8 cellular contexts compared by ENCODE assay signal in the genomic region with DNA sequence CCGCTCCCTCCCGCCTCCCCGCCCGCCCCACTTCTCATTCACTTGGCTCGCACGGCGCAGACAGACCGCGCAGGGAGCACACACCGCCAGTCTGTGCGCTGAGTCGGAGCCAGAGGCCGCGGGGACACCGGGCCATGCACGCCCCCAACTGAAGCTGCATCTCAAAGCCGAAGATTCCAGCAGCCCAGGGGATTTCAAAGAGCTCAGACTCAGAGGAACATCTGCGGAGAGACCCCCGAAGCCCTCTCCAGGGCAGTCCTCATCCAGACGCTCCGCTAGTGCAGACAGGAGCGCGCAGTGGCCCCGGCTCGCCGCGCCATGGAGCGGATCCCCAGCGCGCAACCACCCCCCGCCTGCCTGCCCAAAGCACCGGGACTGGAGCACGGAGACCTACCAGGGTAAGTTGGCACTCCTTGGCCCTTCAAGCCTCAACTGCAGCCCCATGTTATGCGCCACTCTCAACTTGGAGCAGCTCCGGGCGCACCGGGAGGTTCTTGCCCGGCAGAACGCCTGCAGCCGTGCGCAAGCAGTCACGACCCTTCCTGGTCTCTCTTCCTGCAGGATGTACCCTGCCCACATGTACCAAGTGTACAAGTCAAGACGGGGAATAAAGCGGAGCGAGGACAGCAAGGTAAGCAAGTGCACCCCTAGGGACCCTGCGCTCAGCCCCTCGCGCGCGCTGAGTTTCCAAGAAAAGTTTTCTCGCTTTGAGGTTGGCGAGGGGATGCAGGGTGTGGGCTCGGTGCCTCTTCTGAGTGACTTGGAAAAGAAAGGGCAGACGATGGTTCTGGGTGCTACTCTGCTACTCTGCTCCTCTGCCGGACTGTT. TPM values are rescaled to one million over a fixed set of nuclear protein-coding genes. Genes with fewer than 3 reads are reported as not detected.
DNase-seq lines count a peak whose midpoint lies in the region; ATAC-seq, FAIRE-seq and TF ChIP-seq lines count a peak whose summit lies in the region.

A gene (plus strand): TSS at position 37 of the 828 bp plus-strand sequence. CDS start 282 bp downstream, at position 319.

- no peak for TF ChIP-seq RAD21 in A549 (conservative IDR thresholded peaks at IDR 0.05 in 1 of 2, IDR thresholded peaks at IDR 0.05 in 1 of 2)

- peak within 1 kb of the TSS; percentile 96 to 98 for H3K27ac ChIP-seq in A549

- no peak for DNase-seq in A549 (ENCODE audit: low read depth in 1 of 2, low spot score in 1 of 2)
- peak; percentile 68 for DNase-seq in activated B cell treated with CpG ODN at 0.5 μM for 24 hours
- DNase-seq in fibroblast of pulmonary artery (ENCODE audit: low read depth), result no peak
- DNase-seq in neural crest cell (ENCODE audit: low read depth, low spot score), result peak; percentile 33
- DNase-seq in CD1c-positive myeloid dendritic cell (ENCODE audit: extremely low spot score), result no peak
- no peak for DNase-seq in middle frontal gyrus (ENCODE audit: extremely low spot score, low spot score)

- intact Hi-C loops in activated B cell treated with CpG ODN at 0.5 μM for 24 hours (cut with micrococcal nuclease), result loop anchor here (1.0 to 10.0 kb wide), 12 partner anchors 8 to 915 kb away; a partner anchor contains a TSS

- FAIRE-seq in A549 (lab: Jason Lieb, UNC), result no peak

- POLR2A ChIA-PET in A549 (lab: Yijun Ruan, JAX) (interaction anchor here (0.6 to 13.9 kb wide), 24 partner anchors 8 to 486 kb away, joined by 3 to 367 read pairs (median 6); a partner anchor contains a TSS), activated B cell treated with CpG ODN at 0.5 μM for 24 hours (lab: Charles Lee) (interaction anchor here (0.7 to 14.2 kb wide), 32 partner anchors 8 to 268 kb away, joined by 3 to 478 read pairs (median 6); a partner anchor contains a TSS)

- peak within 1 kb of the TSS; percentile 93 for H3K4me2 ChIP-seq in A549

- no peaks in the 10 kb centered on the region for H3K9me3 Mint-ChIP-seq in activated B cell treated with CpG ODN at 0.5 μM for 24 hours
- no peaks in the 10 kb centered on the region for H3K9me3 Mint-ChIP-seq in neural crest cell

- ATAC-seq in A549 (peak; percentile 47 to 62), GM18519 (IDR thresholded peaks at IDR 0.05; ENCODE audit: low FRiP score, unreplicated experiment) (peak; percentile 2), HG03457 (IDR thresholded peaks at IDR 0.05; ENCODE audit: unreplicated experiment) (peak; percentile 1), activated B cell treated with CpG ODN at 0.5 μM for 24 hours (ENCODE audit: low read depth) (peak; percentile 9)

- no peak for TF ChIP-seq CTCF in A549 (IDR thresholded peaks at IDR 0.05)
- no peak for TF ChIP-seq CTCF in activated B cell treated with CpG ODN at 0.5 μM for 24 hours (IDR thresholded peaks at IDR 0.05)
- no peak for TF ChIP-seq CTCF in fibroblast of pulmonary artery (IDR thresholded peaks at IDR 0.05; ENCODE audit: low read length, missing control alignments)
- TF ChIP-seq CTCF in neural crest cell (conservative IDR thresholded peaks at IDR 0.05), result no peak

- H3K4me1 Mint-ChIP-seq in activated B cell treated with CpG ODN at 0.5 μM for 24 hours (peaks cover 66% of the 10 kb centered on the region), neural crest cell (peaks cover 20% of the 10 kb centered on the region)

- H3K4me1 ChIP-seq in A549, result peaks cover 22% of the 10 kb centered on the region

- H3K27me3 Mint-ChIP-seq in activated B cell treated with CpG ODN at 0.5 μM for 24 hours, result no peaks in the 10 kb centered on the region
- H3K27me3 Mint-ChIP-seq in neural crest cell (ENCODE audit: low read depth), result peaks cover 83% of the 10 kb centered on the region

- TF ChIP-seq EP300 in A549 (IDR thresholded peaks at IDR 0.05), result no peak

- WGBS in A549 (ENCODE audit: missing lambda C conversion rate), result under 1% methylated on average over 31 of the region's 55 CpGs

- peak within 1 kb of the TSS; percentile 96 for H3K4me3 Mint-ChIP-seq in activated B cell treated with CpG ODN at 0.5 μM for 24 hours
- peak within 1 kb of the TSS; percentile 87 for H3K4me3 Mint-ChIP-seq in neural crest cell

- no peaks in the 10 kb centered on the region for H3K9me3 ChIP-seq in A549

- TF ChIP-seq POLR2A in A549 (IDR thresholded peaks at IDR 0.05; ENCODE audit: low read length), result peak; percentile 83

- peaks cover 45% of the 10 kb centered on the region for H3K36me3 Mint-ChIP-seq in activated B cell treated with CpG ODN at 0.5 μM for 24 hours (ENCODE audit: low read depth)
- H3K36me3 Mint-ChIP-seq in neural crest cell (ENCODE audit: low read depth), result no peaks in the 10 kb centered on the region

- H3K4me3 ChIP-seq in A549 (peak within 1 kb of the TSS; percentile 88), fibroblast of pulmonary artery (replicated peaks; ENCODE audit: low read depth, low read length) (peak within 1 kb of the TSS; percentile 100)

- H3K27ac Mint-ChIP-seq in activated B cell treated with CpG ODN at 0.5 μM for 24 hours (peak within 1 kb of the TSS; percentile 97), neural crest cell (ENCODE audit: unreplicated experiment) (no peak within 1 kb of the TSS)

- CTCF ChIA-PET in A549 (lab: Yijun Ruan, JAX) (interaction anchor here (0.6 to 17.8 kb wide), 27 partner anchors 14 to 324 kb away, joined by 3 to 602 read pairs (median 4); no protein-coding TSS in a partner anchor), activated B cell treated with CpG ODN at 0.5 μM for 24 hours (lab: Charles Lee) (interaction anchor here (0.9 to 10.3 kb wide), 15 partner anchors 21 to 268 kb away, joined by 3 to 72 read pairs (median 5); no protein-coding TSS in a partner anchor)

TF ChIP-seq in A549, 52 proteins besides CTCF, POLR2A, EP300 and RAD21 (continues in another document):
- TF ChIP-seq HOXB13 (CRISPR knock-in tag; IDR thresholded peaks at IDR 0.05; ENCODE audit: low read depth), result no peak
- TF ChIP-seq CHD4 (IDR thresholded peaks at IDR 0.05; ENCODE audit: borderline replicate concordance), result no peak
- TF ChIP-seq NR3C1 (IDR thresholded peaks at IDR 0.05), result no peak
- peak; percentile 57 for TF ChIP-seq PHF8 (IDR thresholded peaks at IDR 0.05; ENCODE audit: borderline replicate concordance, low read depth)
- peak; percentile 65; the same call in 1 of the 2 replicates for TF ChIP-seq HDAC2 (IDR thresholded peaks at IDR 0.05)
- TF ChIP-seq POLR2AphosphoS2 (conservative IDR thresholded peaks at IDR 0.05; ENCODE audit: low read length), result no peak
- TF ChIP-seq FOXS1 (CRISPR knock-in tag; IDR thresholded peaks at IDR 0.05), result no peak
- TF ChIP-seq RCOR1 (IDR thresholded peaks at IDR 0.05; ENCODE audit: low read depth, low read length), result no peak
- no peak for TF ChIP-seq SMC3 (IDR thresholded peaks at IDR 0.05)
- peak in 1 of 2 experiments; percentile 47; a peak in 4 of 5 replicates for TF ChIP-seq JUN (IDR thresholded peaks at IDR 0.05)
- TF ChIP-seq, protein P1, sequence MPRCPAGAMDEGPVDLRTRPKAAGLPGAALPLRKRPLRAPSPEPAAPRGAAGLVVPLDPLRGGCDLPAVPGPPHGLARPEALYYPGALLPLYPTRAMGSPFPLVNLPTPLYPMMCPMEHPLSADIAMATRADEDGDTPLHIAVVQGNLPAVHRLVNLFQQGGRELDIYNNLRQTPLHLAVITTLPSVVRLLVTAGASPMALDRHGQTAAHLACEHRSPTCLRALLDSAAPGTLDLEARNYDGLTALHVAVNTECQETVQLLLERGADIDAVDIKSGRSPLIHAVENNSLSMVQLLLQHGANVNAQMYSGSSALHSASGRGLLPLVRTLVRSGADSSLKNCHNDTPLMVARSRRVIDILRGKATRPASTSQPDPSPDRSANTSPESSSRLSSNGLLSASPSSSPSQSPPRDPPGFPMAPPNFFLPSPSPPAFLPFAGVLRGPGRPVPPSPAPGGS (IDR thresholded peaks at IDR 0.05), result peak; percentile 70; the same call in 2 of the 3 replicates
- no peak for TF ChIP-seq HOXA7 (CRISPR knock-in tag; IDR thresholded peaks at IDR 0.05)
- TF ChIP-seq RARB (CRISPR knock-in tag; IDR thresholded peaks at IDR 0.05), result 0 out of 2 replicates have a peak, but pooled peaks have one; percentile 67
- no peak for TF ChIP-seq FOSL2 (IDR thresholded peaks at IDR 0.05)
- TF ChIP-seq FOSL2 (CRISPR knock-in tag; IDR thresholded peaks at IDR 0.05), result no peak; the same call in 1 of the 2 replicates
- TF ChIP-seq, protein P2, sequence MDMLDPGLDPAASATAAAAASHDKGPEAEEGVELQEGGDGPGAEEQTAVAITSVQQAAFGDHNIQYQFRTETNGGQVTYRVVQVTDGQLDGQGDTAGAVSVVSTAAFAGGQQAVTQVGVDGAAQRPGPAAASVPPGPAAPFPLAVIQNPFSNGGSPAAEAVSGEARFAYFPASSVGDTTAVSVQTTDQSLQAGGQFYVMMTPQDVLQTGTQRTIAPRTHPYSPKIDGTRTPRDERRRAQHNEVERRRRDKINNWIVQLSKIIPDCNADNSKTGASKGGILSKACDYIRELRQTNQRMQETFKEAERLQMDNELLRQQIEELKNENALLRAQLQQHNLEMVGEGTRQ (IDR thresholded peaks at IDR 0.05), result peak; percentile 26
- no peak for TF ChIP-seq NPAS2 (CRISPR knock-in tag; IDR thresholded peaks at IDR 0.05; ENCODE audit: borderline replicate concordance)
- no peak for TF ChIP-seq CBX8 (IDR thresholded peaks at IDR 0.05)

RNA-seq across cellular contexts. Expression of the gene that starts here (rescaled TPM):
- polyA plus RNA-seq in A549 (2011; rRNA removed), result 160 and 171 TPM in 2 replicates
- 90.0 and 114 TPM in 2 replicates for polyA plus RNA-seq in A549 (2012; cell fraction: cytosol; rRNA removed)
- 210 and 265 TPM in 2 replicates for polyA plus RNA-seq in A549 (2012; cell fraction: nucleus; rRNA removed)
- polyA plus RNA-seq in A549 (2017; fragmentation: RNase III; extraction: RNeasy Plus Mini Kit Qiagen cat#74134 plus additional on column Dnase treatment), result 65.7 to 105 TPM (median 102 TPM) in 3 replicates
- 221 and 248 TPM in 2 replicates for polyA minus RNA-seq in A549 (2011; rRNA and poly(A)+ RNA removed)
- total RNA-seq in activated B cell treated with CpG ODN at 0.5 μM for 24 hours, result 41.5 and 43.9 TPM in 2 replicates
- 0.21 and 0.32 TPM in 2 replicates for total RNA-seq in neural crest cell

Comparison
In these comparisons a context has a peak if more than half of its experiments do, and no peak if none do; other contexts are left out.
1. RNA of the gene that starts here (total RNA-seq): 41.5 to 43.9 TPM in activated B cell treated with CpG ODN at 0.5 μM for 24 hours; 0.21 to 0.32 TPM in neural crest cell; every median in the first group is over 10 times any median in the second.
2. Peak in DNase-seq in neural crest cell; RNA of the gene not detected or under 1 TPM.
3. ATAC-seq: peak in every context shown above with its lines; median percentile 54 in A549; 9 in activated B cell treated with CpG ODN at 0.5 μM for 24 hours; 2 in GM18519; 1 in HG03457.